Comparison of ENCODE assay signal across 7 cellular contexts in genomic region chr3:47008851-47009224, GRCh38. TPM values are rescaled to one million over a fixed set of nuclear protein-coding genes. Genes with fewer than 3 reads are reported as not detected.
DNase-seq lines count a peak whose midpoint lies in the region; ATAC-seq and TF ChIP-seq lines count a peak whose summit lies in the region.

No MANE protein-coding gene starts in this region.

- TF ChIP-seq CTCF in brain microvascular endothelial cell (IDR thresholded peaks at IDR 0.05; ENCODE audit: low read depth, low read length, missing control alignments) = no peak

- H3K4me3 ChIP-seq in brain microvascular endothelial cell (ENCODE audit: low read depth, low read length) (peak overlapping the region; percentile 62), stomach smooth muscle (ENCODE audit: low read length in 2 of 2) (peak overlapping the region; percentile 47 to 80)

- in situ Hi-C loops in brain microvascular endothelial cell (cut with HindIII; ENCODE audit: low pct_ligation_motif_present, low sequenced_read_pairs) = no loop called here

- no peak overlapping the region for H3K9ac ChIP-seq in stomach smooth muscle (ENCODE audit: low read length in 2 of 2)

- H3K9me3 ChIP-seq in stomach smooth muscle (ENCODE audit: control insufficient read depth in 2 of 2, low read length in 2 of 2) = no peaks in the 10 kb centered on the region

- no peak overlapping the region for H3K27ac ChIP-seq in brain microvascular endothelial cell
- H3K27ac ChIP-seq in layer of hippocampus (ENCODE audit: low read depth, low read length) = peak overlapping the region; percentile 25
- peak overlapping the region; percentile 2 for H3K27ac ChIP-seq in stomach smooth muscle (ENCODE audit: low read length)

- DNase-seq in brain microvascular endothelial cell (no peak), SK-N-DZ (ENCODE audit: low spot score) (no peak)

- H3K4me1 ChIP-seq in stomach smooth muscle (ENCODE audit: control insufficient read depth, insufficient read depth, low read length) = peaks cover 9% of the 10 kb centered on the region

- H3K27me3 ChIP-seq in brain microvascular endothelial cell (replicated peaks) = no peaks in the 10 kb centered on the region
- no peaks in the 10 kb centered on the region for H3K27me3 ChIP-seq in layer of hippocampus (ENCODE audit: control insufficient read depth, insufficient read depth, low read length)
- no peaks in the 10 kb centered on the region for H3K27me3 ChIP-seq in stomach smooth muscle (ENCODE audit: control insufficient read depth in 1 of 2, insufficient read depth in 2 of 2, low read length in 2 of 2)

- H3K36me3 ChIP-seq in brain microvascular endothelial cell (replicated peaks) (peaks cover 2% of the 10 kb centered on the region), stomach smooth muscle (ENCODE audit: control insufficient read depth in 2 of 2, insufficient read depth in 2 of 2, low read length in 2 of 2) (peaks cover 0 to 15% of the 10 kb centered on the region in 2 donors)

- ATAC-seq in HG03045 (IDR thresholded peaks at IDR 0.05; ENCODE audit: unreplicated experiment) = peak; percentile 1
- ATAC-seq in GM18502 (IDR thresholded peaks at IDR 0.05; ENCODE audit: poor library complexity, unreplicated experiment) = no peak
- no peak for ATAC-seq in HG03565 (IDR thresholded peaks at IDR 0.05; ENCODE audit: unreplicated experiment)

RNA-seq across cellular contexts. Expression of gene NBEAL2, which starts 29.4 kb away (rescaled TPM):
- 16.6 and 28.4 TPM in 2 replicates for polyA plus RNA-seq in SK-N-DZ (2014; cell fraction: cytosol; rRNA removed)
- 172 and 188 TPM in 2 replicates for polyA plus RNA-seq in SK-N-DZ (2014; cell fraction: nucleus; rRNA removed)

RNA-seq across cellular contexts. Expression of gene CCDC12, which starts 32.3 kb away (rescaled TPM):
- 35.9 and 41.7 TPM in 2 replicates for polyA plus RNA-seq in SK-N-DZ (2014; cell fraction: cytosol; rRNA removed)
- polyA plus RNA-seq in SK-N-DZ (2014; cell fraction: nucleus; rRNA removed) = 17.9 and 25.1 TPM in 2 replicates
